Comparison of ENCODE assay signal across 8 cellular contexts in genomic region chr17:31394544-31394943, GRCh38. TPM values are rescaled to one million over a fixed set of nuclear protein-coding genes. Genes with fewer than 3 reads are reported as not detected.
DNase-seq lines count a peak whose midpoint lies in the region; ATAC-seq and TF ChIP-seq lines count a peak whose summit lies in the region.

No MANE protein-coding gene starts in this region.

- H3K4me1 ChIP-seq in A673 (ENCODE audit: insufficient read depth, low read length, poor library complexity, severe bottlenecking) (no peaks in the 10 kb centered on the region), foreskin keratinocyte (no peaks in the 10 kb centered on the region)

- H3K4me1 Mint-ChIP-seq in activated CD8-positive, alpha-beta T cell treated with anti-CD3 and anti-CD28 coated beads, Interleukin-2, amount 10 ng/mL, durations not matched to agents 7 days and 5 days (ENCODE audit: low read depth): peaks cover 9% of the 10 kb centered on the region

- H3K4me3 Mint-ChIP-seq in activated CD8-positive, alpha-beta T cell treated with anti-CD3 and anti-CD28 coated beads, Interleukin-2, amount 10 ng/mL, durations not matched to agents 7 days and 5 days: no peak overlapping the region

- peaks cover 49% of the 10 kb centered on the region for H3K27me3 Mint-ChIP-seq in activated CD8-positive, alpha-beta T cell treated with anti-CD3 and anti-CD28 coated beads, Interleukin-2, amount 10 ng/mL, durations not matched to agents 7 days and 5 days (ENCODE audit: low read depth)

- no peaks in the 10 kb centered on the region for H3K36me3 Mint-ChIP-seq in activated CD8-positive, alpha-beta T cell treated with anti-CD3 and anti-CD28 coated beads, Interleukin-2, amount 10 ng/mL, durations not matched to agents 7 days and 5 days (ENCODE audit: low read depth)

- intact Hi-C loops in A673 (cut with micrococcal nuclease; ENCODE audit: unreplicated experiment): no loop called here

- TF ChIP-seq CTCF in A673 (conservative IDR thresholded peaks at IDR 0.05; ENCODE audit: low read depth, low read length) (no peak), foreskin keratinocyte (conservative IDR thresholded peaks at IDR 0.05) (no peak)

- H3K9me3 ChIP-seq in A673 (ENCODE audit: low read depth, low read length, poor library complexity, severe bottlenecking): no peaks in the 10 kb centered on the region

- no TSS peak for BruUV-seq in A673 (replicated peaks; lab: Mats Ljungman, UMichigan)

- CTCF ChIA-PET in A673 (lab: Charles Lee): no interaction called here
- CTCF ChIA-PET in activated CD8-positive, alpha-beta T cell treated with anti-CD3 and anti-CD28 coated beads, Interleukin-2, amount 10 ng/mL, durations not matched to agents 7 days and 5 days (lab: Charles Lee): no interaction called here

- no peaks in the 10 kb centered on the region for H3K36me3 ChIP-seq in A673 (ENCODE audit: insufficient read depth, low read length, poor library complexity, severe bottlenecking)

- no peak overlapping the region for H3K4me3 ChIP-seq in A673 (ENCODE audit: low read depth, low read length, poor library complexity, severe bottlenecking)

- POLR2A ChIA-PET in A673 (lab: Charles Lee; ENCODE audit: low non-redundant PET): no interaction called here
- POLR2A ChIA-PET in activated CD8-positive, alpha-beta T cell treated with anti-CD3 and anti-CD28 coated beads, Interleukin-2, amount 10 ng/mL, durations not matched to agents 7 days and 5 days (lab: Charles Lee): no interaction called here

- H3K27ac ChIP-seq in A673 (ENCODE audit: low read depth, low read length, poor library complexity, severe bottlenecking): no peak overlapping the region
- no peak overlapping the region for H3K27ac ChIP-seq in foreskin keratinocyte

- no peak overlapping the region for H3K27ac Mint-ChIP-seq in activated CD8-positive, alpha-beta T cell treated with anti-CD3 and anti-CD28 coated beads, Interleukin-2, amount 10 ng/mL, durations not matched to agents 7 days and 5 days

- no peak for ATAC-seq in activated CD8-positive, alpha-beta T cell treated with anti-CD3 and anti-CD28 coated beads, Interleukin-2, amount 10 ng/mL, durations not matched to agents 7 days and 5 days
- ATAC-seq in foreskin keratinocyte (peak; percentile 38), HG03457 (IDR thresholded peaks at IDR 0.05; ENCODE audit: unreplicated experiment) (no peak), HG02852 (IDR thresholded peaks at IDR 0.05; ENCODE audit: unreplicated experiment) (no peak), GM21619 (IDR thresholded peaks at IDR 0.05; ENCODE audit: unreplicated experiment) (no peak)

- DNase-seq in A673 (ENCODE audit: low spot score): peak; percentile 54
- DNase-seq in HUDEP-2 (lab: John Stamatoyannopoulos, UW; ENCODE audit: unreplicated experiment in 76 of 76): peak in 46 of 76 experiments; percentile 2 to 64 (median 29)
- DNase-seq in activated CD8-positive, alpha-beta T cell treated with anti-CD3 and anti-CD28 coated beads, Interleukin-2, amount 10 ng/mL, durations not matched to agents 7 days and 5 days: peak; percentile 77
- no peak for DNase-seq in foreskin keratinocyte
- peak; percentile 78 for DNase-seq in pons (ENCODE audit: low spot score)

- H3K27me3 ChIP-seq in A673 (replicated peaks; ENCODE audit: insufficient read depth, low read depth, low read length, poor library complexity) (no peaks in the 10 kb centered on the region), foreskin keratinocyte (peaks cover 46% of the 10 kb centered on the region)

- no peaks in the 10 kb centered on the region for H3K9me3 Mint-ChIP-seq in activated CD8-positive, alpha-beta T cell treated with anti-CD3 and anti-CD28 coated beads, Interleukin-2, amount 10 ng/mL, durations not matched to agents 7 days and 5 days (ENCODE audit: insufficient read depth)

RNA-seq across cellular contexts. Expression of gene RAB11FIP4, which starts 3.1 kb away (rescaled TPM):
- total RNA-seq in A673 (2021) (2.4 and 4.1 TPM in 2 replicates), foreskin keratinocyte (7.1 and 9.0 TPM in 2 replicates)
- 10 to 100 TPM; 36.0 to 38.0 TPM for total RNA-seq in activated CD8-positive, alpha-beta T cell treated with anti-CD3 and anti-CD28 coated beads, Interleukin-2, amount 10 ng/mL, durations not matched to agents 7 days and 5 days
- polyA plus RNA-seq in foreskin keratinocyte: 2.6 TPM in 2 replicates

Comparison
In these comparisons a context has a peak if more than half of its experiments do, and no peak if none do; other contexts are left out.
1. DNase-seq: peak in A673 (single experiment), HUDEP-2 (46 of 76), activated CD8-positive, alpha-beta T cell treated with anti-CD3 and anti-CD28 coated beads, Interleukin-2, amount 10 ng/mL, durations not matched to agents 7 days and 5 days (single experiment) and pons (single experiment); none in foreskin keratinocyte (0 of 2).